Comparison of ENCODE assay signal across 8 cellular contexts in the genomic region with DNA sequence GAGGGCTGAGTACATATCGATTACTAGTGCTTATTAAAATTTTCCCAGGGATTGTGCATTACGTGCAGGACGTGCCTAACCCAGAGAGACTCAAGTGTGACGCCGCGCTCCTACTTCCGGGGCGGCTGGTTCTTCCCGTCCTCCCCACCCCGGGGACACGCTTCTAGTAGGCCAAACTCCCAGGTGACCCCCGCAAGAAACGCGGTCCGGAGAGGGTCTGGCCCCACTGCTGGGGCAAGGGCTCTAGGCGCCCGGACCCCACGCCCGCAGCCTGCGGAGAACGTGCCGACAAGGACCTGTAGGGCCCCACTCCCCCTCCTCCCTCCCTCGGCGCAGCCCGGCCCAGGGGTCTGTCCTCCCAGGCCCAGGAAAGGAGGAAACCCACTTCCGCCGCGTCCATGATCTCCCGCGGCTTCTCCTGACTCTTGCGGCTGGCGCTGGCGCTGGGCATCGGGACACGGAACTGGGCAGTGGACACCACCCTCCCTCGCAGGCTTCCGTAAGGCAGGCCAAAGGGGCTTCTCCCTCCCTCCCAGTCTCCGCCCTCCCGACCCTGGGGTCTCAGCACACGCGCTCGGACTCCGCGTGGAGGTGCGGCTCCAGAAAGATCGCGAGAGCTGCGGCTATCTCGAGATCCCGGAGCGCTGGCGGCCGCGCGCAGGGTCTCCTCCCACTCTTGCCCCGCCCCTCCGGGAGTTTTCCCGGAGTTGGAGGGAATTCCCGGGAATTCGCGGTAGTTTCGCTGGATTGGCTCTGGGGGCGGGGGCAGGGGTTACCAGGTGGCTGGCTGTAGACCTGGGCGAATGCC. TPM values are rescaled to one million over a fixed set of nuclear protein-coding genes. Genes with fewer than 3 reads are reported as not detected.
DNase-seq lines count a peak whose midpoint lies in the region; ATAC-seq and TF ChIP-seq lines count a peak whose summit lies in the region.

Gene DARS1, minus strand, starts transcription at position 609 of the 808 bp plus-strand sequence. Its CDS starts 158 bp downstream, at position 451.

- peak within 1 kb of the TSS; percentile 69 for H3K4me2 ChIP-seq in MM.1S (ENCODE audit: low read depth, low read length)
- peak within 1 kb of the TSS; percentile 50 for H3K4me2 ChIP-seq in neural cell (ENCODE audit: low read length)

- no peaks in the 10 kb centered on the region for H3K9me3 Mint-ChIP-seq in stimulated activated naive CD8-positive, alpha-beta T cell treated with anti-CD3 and anti-CD28 coated beads, Interleukin-15, amount 100 ng/mL, for 72 hours

- peak; percentile 92 for ATAC-seq in stimulated activated naive CD8-positive, alpha-beta T cell treated with anti-CD3 and anti-CD28 coated beads, Interleukin-15, amount 100 ng/mL, for 72 hours

- H3K9ac ChIP-seq in MM.1S (ENCODE audit: low read length) (peak within 1 kb of the TSS; percentile 99), neural cell (ENCODE audit: low read length) (peak within 1 kb of the TSS; percentile 83)

- no peaks in the 10 kb centered on the region for H3K27me3 Mint-ChIP-seq in stimulated activated naive CD8-positive, alpha-beta T cell treated with anti-CD3 and anti-CD28 coated beads, Interleukin-15, amount 100 ng/mL, for 72 hours

- H3F3A ChIP-seq in MM.1S (ENCODE audit: insufficient read depth, low read length) (peaks cover 14% of the 10 kb centered on the region; the same call in 1 of the 2 replicates), neural cell (ENCODE audit: insufficient read depth, low read length, poor library complexity, severe bottlenecking) (no peaks in the 10 kb centered on the region)

- H2AFZ ChIP-seq in MM.1S (ENCODE audit: low read length) (peak within 1 kb of the TSS; percentile 90), neural cell (ENCODE audit: low read depth, low read length) (peak within 1 kb of the TSS; percentile 96)

- TF ChIP-seq CTCF in MM.1S (IDR thresholded peaks at IDR 0.05; ENCODE audit: low read length) = no peak
- no peak for TF ChIP-seq CTCF in fibroblast of villous mesenchyme (IDR thresholded peaks at IDR 0.05; ENCODE audit: insufficient read depth, low read depth, low read length)
- no peak for TF ChIP-seq CTCF in neural cell (IDR thresholded peaks at IDR 0.05; ENCODE audit: poor library complexity, severe bottlenecking)

- H3K27ac ChIP-seq in MM.1S (ENCODE audit: low read length) (peak within 1 kb of the TSS; percentile 75), neural cell (ENCODE audit: low read length) (peak within 1 kb of the TSS; percentile 64)

- DNase-seq in GDM1 (lab: John Stamatoyannopoulos, UW) (peak; percentile 82), HCEC 1CT (peak; percentile 92), MM.1S (peak; percentile 93), SHP77 treated with DMSO at 0.1 percent for 48 hours (lab: John Stamatoyannopoulos, UW) (peak; percentile 53), activated gamma-delta T cell treated with Interleukin-2 at 50 U/mL for 16 hours (peak; percentile 69), fibroblast of villous mesenchyme (ENCODE audit: low read depth) (peak; percentile 94)
- DNase-seq in stimulated activated naive CD8-positive, alpha-beta T cell treated with anti-CD3 and anti-CD28 coated beads, Interleukin-15, amount 100 ng/mL, for 72 hours = peak; percentile 85 to 91

- peak within 1 kb of the TSS; percentile 98 to 99 for H3K27ac Mint-ChIP-seq in stimulated activated naive CD8-positive, alpha-beta T cell treated with anti-CD3 and anti-CD28 coated beads, Interleukin-15, amount 100 ng/mL, for 72 hours

- H3K4me1 Mint-ChIP-seq in stimulated activated naive CD8-positive, alpha-beta T cell treated with anti-CD3 and anti-CD28 coated beads, Interleukin-15, amount 100 ng/mL, for 72 hours = peaks cover 65% of the 10 kb centered on the region

- peaks cover 12% of the 10 kb centered on the region; the same call in 1 of the 2 replicates for H3K4me1 ChIP-seq in MM.1S (ENCODE audit: low read length)

- H3K9me2 ChIP-seq in MM.1S (replicated peaks; ENCODE audit: insufficient read depth, low read length) (no peaks in the 10 kb centered on the region), neural cell (ENCODE audit: insufficient read depth, low read length) (no peaks in the 10 kb centered on the region)

- H3K4me3 ChIP-seq in MM.1S (ENCODE audit: low read length) (peak within 1 kb of the TSS; percentile 99), fibroblast of villous mesenchyme (ENCODE audit: low read depth, low read length) (peak within 1 kb of the TSS; percentile 99), neural cell (ENCODE audit: low read length) (peak within 1 kb of the TSS; percentile 93)

- no peaks in the 10 kb centered on the region for H4K20me1 ChIP-seq in MM.1S (ENCODE audit: insufficient read depth, low read length)
- no peaks in the 10 kb centered on the region for H4K20me1 ChIP-seq in neural cell (ENCODE audit: insufficient read depth)

- no peaks in the 10 kb centered on the region for H3K36me3 ChIP-seq in MM.1S (replicated peaks; ENCODE audit: insufficient read depth, low read length)
- no peaks in the 10 kb centered on the region for H3K36me3 ChIP-seq in neural cell (ENCODE audit: insufficient read depth, low read length)

- H3K27me3 ChIP-seq in MM.1S (replicated peaks; ENCODE audit: insufficient read depth, low read length) (no peaks in the 10 kb centered on the region), neural cell (ENCODE audit: insufficient read depth, low read depth, low read length) (no peaks in the 10 kb centered on the region)

- H3K79me2 ChIP-seq in MM.1S (ENCODE audit: low read length) (peaks cover 33% of the 10 kb centered on the region), neural cell (replicated peaks; ENCODE audit: insufficient read depth, low read length) (no peaks in the 10 kb centered on the region)

- H3K9me3 ChIP-seq in MM.1S (replicated peaks; ENCODE audit: insufficient read depth, low read length) (no peaks in the 10 kb centered on the region), neural cell (ENCODE audit: low read length) (no peaks in the 10 kb centered on the region)

- no peak for TF ChIP-seq RAD21 in neural cell (conservative IDR thresholded peaks at IDR 0.05)

- TF ChIP-seq EP300 in neural cell (conservative IDR thresholded peaks at IDR 0.05; ENCODE audit: poor library complexity, severe bottlenecking) = no peak

- peak within 1 kb of the TSS; percentile 89 to 91 for H3K4me3 Mint-ChIP-seq in stimulated activated naive CD8-positive, alpha-beta T cell treated with anti-CD3 and anti-CD28 coated beads, Interleukin-15, amount 100 ng/mL, for 72 hours

TF ChIP-seq in neural cell, 6 proteins besides CTCF, POLR2A, EP300 and RAD21:
- TF ChIP-seq SMC3 (conservative IDR thresholded peaks at IDR 0.05; ENCODE audit: poor library complexity) (peak; percentile 21), POLR2AphosphoS5 (IDR thresholded peaks at IDR 0.05) (peak; percentile 52), TAF1 (IDR thresholded peaks at IDR 0.05; ENCODE audit: low read depth) (no peak), EZH2 (IDR thresholded peaks at IDR 0.05; ENCODE audit: borderline replicate concordance, insufficient read depth, low read length, poor library complexity, severe bottlenecking) (no peak), MXI1 (conservative IDR thresholded peaks at IDR 0.05; ENCODE audit: poor library complexity, severe bottlenecking) (peak; percentile 97)
- TF ChIP-seq, protein P1, sequence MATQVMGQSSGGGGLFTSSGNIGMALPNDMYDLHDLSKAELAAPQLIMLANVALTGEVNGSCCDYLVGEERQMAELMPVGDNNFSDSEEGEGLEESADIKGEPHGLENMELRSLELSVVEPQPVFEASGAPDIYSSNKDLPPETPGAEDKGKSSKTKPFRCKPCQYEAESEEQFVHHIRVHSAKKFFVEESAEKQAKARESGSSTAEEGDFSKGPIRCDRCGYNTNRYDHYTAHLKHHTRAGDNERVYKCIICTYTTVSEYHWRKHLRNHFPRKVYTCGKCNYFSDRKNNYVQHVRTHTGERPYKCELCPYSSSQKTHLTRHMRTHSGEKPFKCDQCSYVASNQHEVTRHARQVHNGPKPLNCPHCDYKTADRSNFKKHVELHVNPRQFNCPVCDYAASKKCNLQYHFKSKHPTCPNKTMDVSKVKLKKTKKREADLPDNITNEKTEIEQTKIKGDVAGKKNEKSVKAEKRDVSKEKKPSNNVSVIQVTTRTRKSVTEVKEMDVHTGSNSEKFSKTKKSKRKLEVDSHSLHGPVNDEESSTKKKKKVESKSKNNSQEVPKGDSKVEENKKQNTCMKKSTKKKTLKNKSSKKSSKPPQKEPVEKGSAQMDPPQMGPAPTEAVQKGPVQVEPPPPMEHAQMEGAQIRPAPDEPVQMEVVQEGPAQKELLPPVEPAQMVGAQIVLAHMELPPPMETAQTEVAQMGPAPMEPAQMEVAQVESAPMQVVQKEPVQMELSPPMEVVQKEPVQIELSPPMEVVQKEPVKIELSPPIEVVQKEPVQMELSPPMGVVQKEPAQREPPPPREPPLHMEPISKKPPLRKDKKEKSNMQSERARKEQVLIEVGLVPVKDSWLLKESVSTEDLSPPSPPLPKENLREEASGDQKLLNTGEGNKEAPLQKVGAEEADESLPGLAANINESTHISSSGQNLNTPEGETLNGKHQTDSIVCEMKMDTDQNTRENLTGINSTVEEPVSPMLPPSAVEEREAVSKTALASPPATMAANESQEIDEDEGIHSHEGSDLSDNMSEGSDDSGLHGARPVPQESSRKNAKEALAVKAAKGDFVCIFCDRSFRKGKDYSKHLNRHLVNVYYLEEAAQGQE (IDR thresholded peaks at IDR 0.05; ENCODE audit: borderline replicate concordance) = peak; percentile 96

RNA-seq across cellular contexts. Expression of gene DARS1, which starts in this region (rescaled TPM):
- 67.0 and 94.1 TPM in 2 replicates for total RNA-seq in fibroblast of villous mesenchyme
- polyA plus RNA-seq in neural cell = 37.9 and 38.7 TPM in 2 replicates
- polyA minus RNA-seq in neural cell = 33.8 and 44.1 TPM in 2 replicates

Comparison
In these comparisons a context has a peak if more than half of its experiments do, and no peak if none do; other contexts are left out.
1. Peak in every context shown above with its lines: DNase-seq, ATAC-seq, H3K4me3 ChIP-seq and H3K27ac ChIP-seq.